12 cellular contexts compared by ENCODE assay signal in the genomic region with DNA sequence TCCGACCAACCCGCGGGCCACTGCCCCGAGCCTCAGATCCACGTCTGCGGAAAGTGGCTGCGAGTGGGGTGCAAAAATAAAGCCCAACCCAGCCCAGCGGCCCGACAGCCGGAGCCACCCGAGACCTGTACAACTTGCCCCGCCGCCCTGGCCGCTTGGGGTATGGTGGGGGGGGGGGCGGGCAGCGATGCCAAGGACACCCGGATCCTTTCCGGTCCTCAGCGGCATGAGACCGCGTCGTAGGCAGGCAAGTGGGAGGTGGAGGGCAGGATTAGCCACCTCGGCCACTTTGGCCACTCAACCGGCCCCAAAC. TPM values are rescaled to one million over a fixed set of nuclear protein-coding genes. Genes with fewer than 3 reads are reported as not detected.
DNase-seq lines count a peak whose midpoint lies in the region; ATAC-seq and TF ChIP-seq lines count a peak whose summit lies in the region.
"Had no signal": no experiment of that assay in that cellular context is flagged by ENCODE, and none has a peak within 500 bp of the region (broad histone marks: within the 10 kb centered on the region; RNA-seq: fewer than 3 reads in every experiment).

No MANE protein-coding gene starts in this region.

- in situ Hi-C loops in GM13977 (cut with MboI; ENCODE audit: low pct_unique_long_range_greater_than_20kb, low sequenced_read_pairs, unreplicated experiment) = no loop called here

- H3K36me3 ChIP-seq in SK-N-MC (ENCODE audit: insufficient read depth, low read length) (no peaks in the 10 kb centered on the region), tibial artery (no peaks in the 10 kb centered on the region)

- H3K27me3 Mint-ChIP-seq in endothelial cell (ENCODE audit: unreplicated experiment) (peaks cover 8% of the 10 kb centered on the region), nephron (ENCODE audit: low read depth) (peaks cover 7% of the 10 kb centered on the region)
- peaks cover 22% of the 10 kb centered on the region for H3K27me3 Mint-ChIP-seq in activated T-cell treated with anti-CD3 and anti-CD28 coated beads, Interleukin-2, amount 50 U/mL, for 4 hours (ENCODE audit: low read depth)

- H3K4me3 ChIP-seq in SK-N-MC (peak overlapping the region; percentile 76), tibial artery (peak overlapping the region; percentile 46 to 54)

- H3K9me3 Mint-ChIP-seq in endothelial cell (ENCODE audit: unreplicated experiment) = no peaks in the 10 kb centered on the region
- peaks cover 9% of the 10 kb centered on the region for H3K9me3 Mint-ChIP-seq in nephron
- H3K9me3 Mint-ChIP-seq in activated T-cell treated with anti-CD3 and anti-CD28 coated beads, Interleukin-2, amount 50 U/mL, for 4 hours = peaks cover 4% of the 10 kb centered on the region
- H3K9me3 Mint-ChIP-seq: stimulated activated memory B cell treated with anti-CD40 and anti-IgM and Interleukin-4, amounts not matched to agents 10 μg/mL and 1 μg/mL and 100 μg/mL, for 72 hours had no signal

- H3K9ac ChIP-seq in SK-N-MC (ENCODE audit: insufficient read length) = no peak overlapping the region

- intact Hi-C loops in tibial artery (cut with DNase I; ENCODE audit: low total_unique reads) = no loop called here

- no peak overlapping the region for H3K27ac ChIP-seq in SK-N-MC
- H3K27ac ChIP-seq in tibial artery = no peak overlapping the region

- DNase-seq in SK-N-MC (ENCODE audit: low read depth, low spot score) = no peak
- peak; percentile 3 for DNase-seq in endothelial cell (ENCODE audit: low spot score)
- no peak for DNase-seq in tibial artery
- DNase-seq in NCI-H345 treated with DMSO at 0.1 percent for 48 hours (lab: John Stamatoyannopoulos, UW; ENCODE audit: unreplicated experiment) = no peak
- no peak for DNase-seq in activated T-cell treated with anti-CD3 and anti-CD28 coated beads, Interleukin-2, amount 50 U/mL, for 4 hours
- no peak for DNase-seq in GM13977 (ENCODE audit: low spot score)
- DNase-seq: activated effector memory CD4-positive, alpha-beta T cell treated with Interleukin-2 at 50 U/mL for 16 hours; DMS79; effector memory CD8-positive, alpha-beta T cell; OCI-M1 had no signal

- peaks cover 0 to 19% (median 0%) of the 10 kb centered on the region in 4 donors for H3K4me1 ChIP-seq in tibial artery

- no peak for TF ChIP-seq CTCF in endothelial cell (IDR thresholded peaks at IDR 0.05; ENCODE audit: unreplicated experiment)
- no peak for TF ChIP-seq CTCF in nephron (IDR thresholded peaks at IDR 0.05; ENCODE audit: unreplicated experiment in 3 of 3)
- TF ChIP-seq CTCF in tibial artery (IDR thresholded peaks at IDR 0.05) = no peak
- TF ChIP-seq CTCF in GM13977 (IDR thresholded peaks at IDR 0.05; ENCODE audit: extremely low read depth, insufficient read depth, missing control alignments) = no peak

- H3K36me3 Mint-ChIP-seq in endothelial cell (ENCODE audit: low read depth, unreplicated experiment) (peaks cover 4% of the 10 kb centered on the region), nephron (ENCODE audit: low read depth) (peaks cover 3% of the 10 kb centered on the region)
- H3K36me3 Mint-ChIP-seq in activated T-cell treated with anti-CD3 and anti-CD28 coated beads, Interleukin-2, amount 50 U/mL, for 4 hours (ENCODE audit: insufficient read depth) = no peaks in the 10 kb centered on the region
- H3K36me3 Mint-ChIP-seq: stimulated activated memory B cell treated with anti-CD40 and anti-IgM and Interleukin-4, amounts not matched to agents 10 μg/mL and 1 μg/mL and 100 μg/mL, for 72 hours had no signal

- no peaks in the 10 kb centered on the region for H3K27me3 ChIP-seq in tibial artery

- H3K9me3 ChIP-seq in SK-N-MC (ENCODE audit: low read depth, low read length) (no peaks in the 10 kb centered on the region), tibial artery (no peaks in the 10 kb centered on the region)

- H3K4me3 Mint-ChIP-seq in endothelial cell (ENCODE audit: unreplicated experiment) (peak overlapping the region; percentile 91), nephron (peak overlapping the region; percentile 86 to 97 (median 95))
- H3K4me3 Mint-ChIP-seq in activated T-cell treated with anti-CD3 and anti-CD28 coated beads, Interleukin-2, amount 50 U/mL, for 4 hours = no peak overlapping the region
- H3K4me3 Mint-ChIP-seq: stimulated activated memory B cell treated with anti-CD40 and anti-IgM and Interleukin-4, amounts not matched to agents 10 μg/mL and 1 μg/mL and 100 μg/mL, for 72 hours had no signal

- ATAC-seq in activated T-cell treated with anti-CD3 and anti-CD28 coated beads, Interleukin-2, amount 50 U/mL, for 4 hours = no peak
- ATAC-seq: effector memory CD8-positive, alpha-beta T cell; stimulated activated memory B cell treated with anti-CD40 and anti-IgM and Interleukin-4, amounts not matched to agents 10 μg/mL and 1 μg/mL and 100 μg/mL, for 72 hours had no signal

- H3K27ac Mint-ChIP-seq in endothelial cell (ENCODE audit: unreplicated experiment) (no peak overlapping the region), nephron (peak overlapping the region; percentile 27 to 91 (median 81))
- H3K27ac Mint-ChIP-seq: effector memory CD8-positive, alpha-beta T cell; stimulated activated memory B cell treated with anti-CD40 and anti-IgM and Interleukin-4, amounts not matched to agents 10 μg/mL and 1 μg/mL and 100 μg/mL, for 72 hours had no signal

- H3K4me1 Mint-ChIP-seq in endothelial cell (ENCODE audit: unreplicated experiment) (peaks cover 11% of the 10 kb centered on the region), nephron (peaks cover 5% of the 10 kb centered on the region)
- H3K4me1 Mint-ChIP-seq in activated T-cell treated with anti-CD3 and anti-CD28 coated beads, Interleukin-2, amount 50 U/mL, for 4 hours (ENCODE audit: low read depth) = no peaks in the 10 kb centered on the region
- H3K4me1 Mint-ChIP-seq: stimulated activated memory B cell treated with anti-CD40 and anti-IgM and Interleukin-4, amounts not matched to agents 10 μg/mL and 1 μg/mL and 100 μg/mL, for 72 hours had no signal

RNA-seq across cellular contexts. Expression of a gene that starts 1.6 kb away (rescaled TPM):
- total RNA-seq in endothelial cell (ENCODE audit: unreplicated experiment) = 7.3 TPM
- not detected for total RNA-seq in activated T-cell treated with anti-CD3 and anti-CD28 coated beads, Interleukin-2, amount 50 U/mL, for 4 hours
